22 cellular contexts compared by ENCODE assay signal in genomic region chr6:5091210-5091609, GRCh38. TPM values are rescaled to one million over a fixed set of nuclear protein-coding genes. Genes with fewer than 3 reads are reported as not detected.
"Had no signal": no experiment of that assay in that cellular context is flagged by ENCODE, and none has a peak within 500 bp of the region (broad histone marks: within the 10 kb centered on the region; RNA-seq: fewer than 3 reads in every experiment).

No MANE protein-coding gene starts in this region.

- ATAC-seq: heart left ventricle; lower lobe of right lung; pancreas; right lobe of liver; stimulated activated naive CD8-positive, alpha-beta T cell treated with anti-CD3 and anti-CD28 coated beads, Interleukin-15, Interleukin-2, amounts not matched to agents 100 U/mL and 50 U/mL, for 24 hours had no signal

- H3K27me3 ChIP-seq: right lobe of liver, thyroid gland had no signal

- FAIRE-seq: endothelial cell of umbilical vein, pancreas, urothelium cell line had no signal

- DNase-seq: effector CD4-positive, alpha-beta T cell; endodermal cell; erythroblast; foreskin melanocyte; heart left ventricle; hippocampal formation; kidney glomerular epithelial cell; lower lobe of right lung; mesenchymal stem cell; midbrain; occipital lobe; pancreas; right lobe of liver; stimulated activated CD4-positive, alpha-beta T cell treated with anti-CD3 and anti-CD28 coated beads, Interleukin-4, amount 100 ng/mL, for 1 hour; stimulated activated CD8-positive, alpha-beta memory T cell treated with anti-CD3 and anti-CD28 coated beads, Interleukin-4, amount 100 ng/mL, for 48 hours; stimulated activated naive CD8-positive, alpha-beta T cell treated with anti-CD3 and anti-CD28 coated beads, Interleukin-15, Interleukin-2, amounts not matched to agents 100 U/mL and 50 U/mL, for 24 hours; thyroid gland had no signal

- H3K36me3 ChIP-seq: heart left ventricle, lower lobe of right lung, pancreas, prostate gland, right lobe of liver, suprapubic skin, thyroid gland had no signal

- H3K4me1 ChIP-seq: prostate gland, right lobe of liver had no signal

- H3K4me3 ChIP-seq: coronary artery, heart left ventricle, lower lobe of right lung, pancreas, prostate gland, right lobe of liver, suprapubic skin, thyroid gland had no signal

- H3K9me3 ChIP-seq: heart left ventricle, lower lobe of right lung, pancreas, prostate gland, right lobe of liver, suprapubic skin, thyroid gland had no signal

- H3K27ac ChIP-seq: coronary artery, lower lobe of right lung, pancreas, prostate gland, right lobe of liver, suprapubic skin, thyroid gland had no signal

RNA-seq across cellular contexts. Expression of gene PPP1R3G, which starts 6.1 kb away (rescaled TPM):
- total RNA-seq: endodermal cell had no signal
